ENCODE assay signal across 21 cellular contexts in the genomic region with DNA sequence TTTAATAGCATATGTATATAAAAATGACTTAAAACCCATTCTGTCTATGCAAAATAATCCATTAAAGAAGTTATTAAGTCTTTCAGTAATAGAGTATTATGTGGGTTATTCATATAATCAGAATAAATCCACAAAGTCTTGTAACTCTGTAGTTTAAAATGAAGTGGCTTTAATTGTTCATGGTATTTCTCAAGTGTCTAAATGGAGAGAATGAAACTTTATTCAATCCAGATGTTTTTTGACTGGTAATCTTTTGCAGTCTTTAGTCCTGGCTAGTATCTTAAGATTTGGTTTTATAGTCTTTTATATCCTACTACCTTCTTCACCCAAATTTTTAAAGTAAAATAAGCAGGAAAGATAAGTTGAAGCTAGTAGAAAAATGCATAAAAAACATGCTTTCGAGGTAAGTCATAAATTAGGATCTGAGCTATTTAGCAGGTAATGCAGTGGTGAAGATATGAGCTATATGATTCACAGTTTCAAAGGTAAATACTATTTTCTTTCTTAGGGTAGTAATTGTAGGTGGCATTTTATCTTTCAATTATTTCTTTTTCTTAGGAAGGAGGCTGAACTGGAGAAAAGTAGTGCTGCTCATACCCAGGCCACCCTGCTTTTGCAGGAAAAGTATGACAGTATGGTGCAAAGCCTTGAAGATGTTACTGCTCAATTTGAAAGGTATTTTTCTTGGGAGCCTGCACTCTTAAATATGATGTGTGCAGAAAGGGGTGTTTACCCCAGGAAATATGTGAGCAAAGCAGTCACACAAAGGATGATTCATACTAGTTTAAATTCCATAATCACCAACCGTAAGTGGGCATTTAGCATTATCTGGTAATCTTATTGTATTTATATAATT. TPM values are rescaled to one million over a fixed set of nuclear protein-coding genes. Genes with fewer than 3 reads are reported as not detected.
A peak's percentile ranks its signal among the peaks of the same experiment; 100 is the strongest.
DNase-seq lines count a peak whose midpoint lies in the region; ATAC-seq, FAIRE-seq and TF ChIP-seq lines count a peak whose summit lies in the region.
"Had no signal": no experiment of that assay in that cellular context is flagged by ENCODE, and none has a peak within 500 bp of the region (broad histone marks: within the 10 kb centered on the region; RNA-seq: fewer than 3 reads in every experiment).

No MANE protein-coding gene starts in this region.

- H3K4me2 ChIP-seq in endothelial cell of umbilical vein (ENCODE audit: insufficient read depth, low read length), result peak overlapping the region; percentile 2

- peak; percentile 91 for ATAC-seq in RWPE2 (ENCODE audit: low read depth)
- ATAC-seq: left ventricle myocardium superior, right lobe of liver had no signal

- dilution Hi-C loops in endothelial cell of umbilical vein (cut with MboI; ENCODE audit: extremely low pct_ligation_motif_present, low sequenced_read_pairs), result no loop called here

- H2AFZ ChIP-seq in endothelial cell of umbilical vein (ENCODE audit: low read depth, low read length), result no peak overlapping the region

- H3K9me1 ChIP-seq in endothelial cell of umbilical vein (replicated peaks; ENCODE audit: control insufficient read depth, extremely low read depth, insufficient read depth, low read length), result no peaks in the 10 kb centered on the region

- H3K4me3 ChIP-seq in RWPE2 (ENCODE audit: severe bottlenecking) (no peak overlapping the region), endothelial cell of umbilical vein (replicated peaks in 1 of 3; ENCODE audit: insufficient read depth in 1 of 3, low read depth in 1 of 3, low read length in 3 of 3) (no peak overlapping the region), spleen (no peak overlapping the region)
- H3K4me3 ChIP-seq: right lobe of liver had no signal

- peaks cover 5% of the 10 kb centered on the region for H3K4me1 Mint-ChIP-seq in activated naive CD4-positive, alpha-beta T cell treated with anti-CD3 and anti-CD28 coated beads, Interleukin-2, amount 50 U/mL, for 24 hours
- H3K4me1 Mint-ChIP-seq: activated naive CD4-positive, alpha-beta T cell treated with anti-CD3 and anti-CD28 coated beads, Interleukin-2, amount 10 ng/mL, durations not matched to agents 7 days and 5 days had no signal

- H3K36me3 ChIP-seq in RWPE2 (ENCODE audit: low read depth), result peaks cover 98% of the 10 kb centered on the region
- H3K36me3 ChIP-seq in endothelial cell of umbilical vein (ENCODE audit: control insufficient read depth in 2 of 2, extremely low read depth in 1 of 2, insufficient read depth in 2 of 2, low read length in 2 of 2), result peaks cover 0 to 10% of the 10 kb centered on the region in 2 experiments
- peaks cover 0 to 52% (median 0%) of the 10 kb centered on the region in 6 donors for H3K36me3 ChIP-seq in spleen
- H3K36me3 ChIP-seq: right lobe of liver had no signal

- H3K9ac ChIP-seq in endothelial cell of umbilical vein (replicated peaks; ENCODE audit: extremely low read depth, insufficient read depth, low read length), result no peak overlapping the region

- no peak for FAIRE-seq in endothelial cell of umbilical vein (lab: Jason Lieb, UNC)
- FAIRE-seq: urothelium cell line had no signal

- DNase-seq in activated naive CD4-positive, alpha-beta T cell treated with anti-CD3 and anti-CD28 coated beads, Interleukin-2, amount 50 U/mL, for 16 hours, result no peak
- DNase-seq in RWPE2 (ENCODE audit: low spot score) (no peak), endothelial cell of umbilical vein (ENCODE audit: low read depth, low spot score) (peak; percentile 60), renal cortical epithelial cell (ENCODE audit: low read depth) (peak; percentile 43), spleen (no peak), germinal center (ENCODE audit: low spot score) (no peak)
- no peak for DNase-seq in stimulated activated CD4-positive, alpha-beta T cell treated with anti-CD3 and anti-CD28 coated beads, Interleukin-12 subunit alpha, Interleukin-12 subunit beta, amount 100 ng/mL, for 4 hours
- DNase-seq: ACHN; activated CD8-positive, alpha-beta memory T cell treated with anti-CD3 and anti-CD28 coated beads, Interleukin-2, amount 50 U/mL, for 48 hours; activated naive CD4-positive, alpha-beta T cell treated with anti-CD3 and anti-CD28 coated beads, Interleukin-2, amount 10 ng/mL, durations not matched to agents 7 days and 5 days; effector memory CD4-positive, alpha-beta T cell; foreskin melanocyte; left ventricle myocardium superior; NCI-H1930; occipital lobe; right lobe of liver; SHP77 treated with DMSO at 0.1 percent for 48 hours; T1000 had no signal

- H3K27me3 ChIP-seq in RWPE2 (ENCODE audit: insufficient read depth, poor library complexity, severe bottlenecking) (no peaks in the 10 kb centered on the region), endothelial cell of umbilical vein (ENCODE audit: control insufficient read depth in 2 of 2, insufficient read depth in 2 of 2, low read length in 2 of 2) (no peaks in the 10 kb centered on the region), spleen (replicated peaks in 1 of 7) (no peaks in the 10 kb centered on the region)
- H3K27me3 ChIP-seq: right lobe of liver had no signal

- TF ChIP-seq CTCF in RWPE2 (IDR thresholded peaks at IDR 0.05; ENCODE audit: poor library complexity, severe bottlenecking), result no peak
- TF ChIP-seq CTCF in endothelial cell of umbilical vein (IDR thresholded peaks at IDR 0.05; ENCODE audit: extremely low read depth in 1 of 2, insufficient read depth in 1 of 2, low read depth in 1 of 2, low read length in 2 of 2), result no peak
- no peak for TF ChIP-seq CTCF in spleen (IDR thresholded peaks at IDR 0.05 in 8 of 11, conservative IDR thresholded peaks at IDR 0.05 in 3 of 11)

- whole genome bisulfite sequencing in spleen, 5 donors, result 94 to 100% (median 98%) methylated on average over 2 of the region's 2 CpGs

- no peaks in the 10 kb centered on the region for H4K20me1 ChIP-seq in endothelial cell of umbilical vein (replicated peaks; ENCODE audit: control insufficient read depth, extremely low read depth, insufficient read depth, low read length)

- H3K27ac Mint-ChIP-seq in activated naive CD4-positive, alpha-beta T cell treated with anti-CD3 and anti-CD28 coated beads, Interleukin-2, amount 50 U/mL, for 24 hours, result peak overlapping the region; percentile 14
- H3K27ac Mint-ChIP-seq: activated naive CD4-positive, alpha-beta T cell treated with anti-CD3 and anti-CD28 coated beads, Interleukin-2, amount 10 ng/mL, durations not matched to agents 7 days and 5 days had no signal

- no peak for TF ChIP-seq POLR2A in endothelial cell of umbilical vein (IDR thresholded peaks at IDR 0.05; ENCODE audit: low read depth, low read length)
- TF ChIP-seq POLR2A in spleen (IDR thresholded peaks at IDR 0.05), result no peak

- H3K9me3 ChIP-seq in RWPE2 (ENCODE audit: severe bottlenecking), result peaks cover 4% of the 10 kb centered on the region
- H3K9me3 ChIP-seq in endothelial cell of umbilical vein (replicated peaks; ENCODE audit: control insufficient read depth, insufficient read depth, low read length), result no peaks in the 10 kb centered on the region
- no peaks in the 10 kb centered on the region for H3K9me3 ChIP-seq in spleen
- H3K9me3 ChIP-seq: right lobe of liver had no signal

- peaks cover 16% of the 10 kb centered on the region for H3K4me1 ChIP-seq in RWPE2 (ENCODE audit: insufficient read depth, poor library complexity, severe bottlenecking)
- peaks cover 13% of the 10 kb centered on the region for H3K4me1 ChIP-seq in endothelial cell of umbilical vein (ENCODE audit: control insufficient read depth, extremely low read depth, insufficient read depth, low read length)
- no peaks in the 10 kb centered on the region for H3K4me1 ChIP-seq in spleen
- H3K4me1 ChIP-seq: right lobe of liver had no signal

- CTCF ChIA-PET in endothelial cell of umbilical vein (lab: Charles Lee), result interaction anchor here (1.1 to 2.1 kb wide), 5 partner anchors 10 to 27 kb away, joined by 3 to 4 read pairs (median 3); partner anchors contain the start of gene MAT2B

- no peaks in the 10 kb centered on the region for H3K79me2 ChIP-seq in endothelial cell of umbilical vein (ENCODE audit: control insufficient read depth, insufficient read depth, low read length)

- POLR2A ChIA-PET in endothelial cell of umbilical vein (lab: Charles Lee), result no interaction called here

- H3K27me3 Mint-ChIP-seq in activated naive CD4-positive, alpha-beta T cell treated with anti-CD3 and anti-CD28 coated beads, Interleukin-2, amount 50 U/mL, for 24 hours, result no peaks in the 10 kb centered on the region
- H3K27me3 Mint-ChIP-seq: activated naive CD4-positive, alpha-beta T cell treated with anti-CD3 and anti-CD28 coated beads, Interleukin-2, amount 10 ng/mL, durations not matched to agents 7 days and 5 days; IgD-negative memory B cell had no signal

- H3K36me3 Mint-ChIP-seq in activated naive CD4-positive, alpha-beta T cell treated with anti-CD3 and anti-CD28 coated beads, Interleukin-2, amount 50 U/mL, for 24 hours, result no peaks in the 10 kb centered on the region

- H3K9me3 Mint-ChIP-seq in activated naive CD4-positive, alpha-beta T cell treated with anti-CD3 and anti-CD28 coated beads, Interleukin-2, amount 50 U/mL, for 24 hours, result no peaks in the 10 kb centered on the region
- H3K9me3 Mint-ChIP-seq: activated naive CD4-positive, alpha-beta T cell treated with anti-CD3 and anti-CD28 coated beads, Interleukin-2, amount 10 ng/mL, durations not matched to agents 7 days and 5 days; IgD-negative memory B cell had no signal

- H3K4me3 Mint-ChIP-seq in activated naive CD4-positive, alpha-beta T cell treated with anti-CD3 and anti-CD28 coated beads, Interleukin-2, amount 50 U/mL, for 24 hours, result no peak overlapping the region
- H3K4me3 Mint-ChIP-seq: activated naive CD4-positive, alpha-beta T cell treated with anti-CD3 and anti-CD28 coated beads, Interleukin-2, amount 10 ng/mL, durations not matched to agents 7 days and 5 days; IgD-negative memory B cell had no signal

- BruUV-seq in endothelial cell of umbilical vein (replicated peaks; lab: Mats Ljungman, UMichigan), result no TSS peak

- intact Hi-C loops in endothelial cell of umbilical vein (cut with micrococcal nuclease), result loop anchor here (10.0 kb wide), 1 partner anchor 1026 kb away; no protein-coding TSS in a partner anchor
- intact Hi-C loops in spleen (cut with DNase I; ENCODE audit: low total_unique reads), result no loop called here

- H3K27ac ChIP-seq in RWPE2 (ENCODE audit: poor library complexity, severe bottlenecking) (peak overlapping the region; percentile 34), endothelial cell of umbilical vein (ENCODE audit: insufficient read depth, low read depth, low read length) (peak overlapping the region; percentile 19), spleen (no peak overlapping the region)
- H3K27ac ChIP-seq: right lobe of liver had no signal

RNA-seq across cellular contexts. Expression of gene HMMR, which starts 17.9 kb away (rescaled TPM):
- total RNA-seq in endothelial cell of umbilical vein (26.0 and 31.0 TPM in 2 replicates), renal cortical epithelial cell (1.4 and 18.9 TPM in 2 replicates), spleen (10 to 100 TPM in 1 of 7 donors, 1 to 10 TPM in 6; 1.7 to 10.4 (median 3.7) TPM)
- polyA plus RNA-seq in endothelial cell of umbilical vein (3.9 and 5.5 TPM in 2 replicates), spleen (1 to 10 TPM in 2 of 3 donors, under 1 TPM in 1; 0.65 to 4.4 (median 2.0) TPM)
- 9.5 and 11.6 TPM in 2 replicates for polyA plus RNA-seq in endothelial cell of umbilical vein (2011; cell fraction: cytosol; rRNA removed)
- polyA plus RNA-seq in endothelial cell of umbilical vein (2011; cell fraction: nucleus; rRNA removed), result 7.5 and 16.0 TPM in 2 replicates
- 9.5 and 25.6 TPM in 2 replicates for polyA plus RNA-seq in endothelial cell of umbilical vein (2012)
- polyA minus RNA-seq in endothelial cell of umbilical vein, result 3.2 and 3.3 TPM in 2 replicates
- 16.4 TPM for polyA minus RNA-seq in endothelial cell of umbilical vein (2011; cell fraction: cytosol; rRNA and poly(A)+ RNA removed)
- 5.3 and 12.6 TPM in 2 replicates for polyA minus RNA-seq in endothelial cell of umbilical vein (2011; cell fraction: nucleus; rRNA and poly(A)+ RNA removed)
- polyA plus RNA-seq: IgD-negative memory B cell had no signal

RNA-seq across cellular contexts. Expression of gene NUDCD2, which starts 18.5 kb away (rescaled TPM):
- total RNA-seq in endothelial cell of umbilical vein, result 46.9 and 50.3 TPM in 2 replicates
- 2.4 and 3.9 TPM in 2 replicates for polyA plus RNA-seq in endothelial cell of umbilical vein
- 6.5 and 6.8 TPM in 2 replicates for polyA plus RNA-seq in endothelial cell of umbilical vein (2011; cell fraction: cytosol; rRNA removed)
- polyA plus RNA-seq in endothelial cell of umbilical vein (2011; cell fraction: nucleus; rRNA removed), result 4.1 and 5.5 TPM in 2 replicates
- 21.8 and 24.3 TPM in 2 replicates for polyA plus RNA-seq in endothelial cell of umbilical vein (2012)
- 1.7 and 4.0 TPM in 2 replicates for polyA minus RNA-seq in endothelial cell of umbilical vein
- 7.7 TPM for polyA minus RNA-seq in endothelial cell of umbilical vein (2011; cell fraction: cytosol; rRNA and poly(A)+ RNA removed)
- polyA minus RNA-seq in endothelial cell of umbilical vein (2011; cell fraction: nucleus; rRNA and poly(A)+ RNA removed), result 3.3 and 5.9 TPM in 2 replicates
- total RNA-seq in renal cortical epithelial cell, result 3.8 and 5.3 TPM in 2 replicates
- 10 to 100 TPM in 6 of 7 donors, 1 to 10 TPM in 1; 7.6 to 25.9 (median 16.6) TPM for total RNA-seq in spleen
- polyA plus RNA-seq in spleen, result 1 to 10 TPM; 5.8 to 9.9 (median 9.7) TPM

RNA-seq across cellular contexts. Expression of gene MAT2B, which starts 27.1 kb away (rescaled TPM):
- total RNA-seq in endothelial cell of umbilical vein (93.1 and 101 TPM in 2 replicates), renal cortical epithelial cell (67.0 and 80.6 TPM in 2 replicates), spleen (100 to 1,000 TPM in 2 of 7 donors, 10 to 100 TPM in 5; 70.8 to 110 (median 97.6) TPM)
- polyA plus RNA-seq in endothelial cell of umbilical vein (33.9 and 41.5 TPM in 2 replicates), spleen (10 to 100 TPM; 61.6 to 90.4 (median 85.7) TPM)
- polyA plus RNA-seq in endothelial cell of umbilical vein (2011; cell fraction: cytosol; rRNA removed), result 55.0 and 55.8 TPM in 2 replicates
- 29.6 and 42.1 TPM in 2 replicates for polyA plus RNA-seq in endothelial cell of umbilical vein (2011; cell fraction: nucleus; rRNA removed)
- polyA plus RNA-seq in endothelial cell of umbilical vein (2012), result 86.7 and 111 TPM in 2 replicates
- 46.0 and 52.0 TPM in 2 replicates for polyA minus RNA-seq in endothelial cell of umbilical vein
- 18.8 TPM for polyA minus RNA-seq in endothelial cell of umbilical vein (2011; cell fraction: cytosol; rRNA and poly(A)+ RNA removed)
- 20.0 and 24.9 TPM in 2 replicates for polyA minus RNA-seq in endothelial cell of umbilical vein (2011; cell fraction: nucleus; rRNA and poly(A)+ RNA removed)

RNA-seq across cellular contexts. Expression of gene CCNG1, which starts 41.0 kb away (rescaled TPM):
- total RNA-seq in endothelial cell of umbilical vein, result 164 and 186 TPM in 2 replicates
- polyA plus RNA-seq in endothelial cell of umbilical vein, result 40.8 and 47.2 TPM in 2 replicates
- 91.0 and 109 TPM in 2 replicates for polyA plus RNA-seq in endothelial cell of umbilical vein (2011; cell fraction: cytosol; rRNA removed)
- polyA plus RNA-seq in endothelial cell of umbilical vein (2011; cell fraction: nucleus; rRNA removed), result 77.8 and 101 TPM in 2 replicates
- polyA plus RNA-seq in endothelial cell of umbilical vein (2012), result 203 and 286 TPM in 2 replicates
- 79.3 and 82.4 TPM in 2 replicates for polyA minus RNA-seq in endothelial cell of umbilical vein
- 56.9 TPM for polyA minus RNA-seq in endothelial cell of umbilical vein (2011; cell fraction: cytosol; rRNA and poly(A)+ RNA removed)
- 45.1 and 58.3 TPM in 2 replicates for polyA minus RNA-seq in endothelial cell of umbilical vein (2011; cell fraction: nucleus; rRNA and poly(A)+ RNA removed)
- total RNA-seq in renal cortical epithelial cell, result 450 and 517 TPM in 2 replicates
- total RNA-seq in spleen, result 100 to 1,000 TPM in 6 of 7 donors, 10 to 100 TPM in 1; 71.7 to 117 (median 105) TPM
- 10 to 100 TPM; 76.2 to 91.6 (median 76.4) TPM for polyA plus RNA-seq in spleen

Comparison
In these comparisons a context has a peak if more than half of its experiments do, and no peak if none do; other contexts are left out.
1. DNase-seq: peak in endothelial cell of umbilical vein (single experiment) and renal cortical epithelial cell (single experiment); none in activated naive CD4-positive, alpha-beta T cell treated with anti-CD3 and anti-CD28 coated beads, Interleukin-2, amount 50 U/mL, for 16 hours (single experiment), RWPE2 (single experiment), spleen (single experiment), stimulated activated CD4-positive, alpha-beta T cell treated with anti-CD3 and anti-CD28 coated beads, Interleukin-12 subunit alpha, Interleukin-12 subunit beta, amount 100 ng/mL, for 4 hours (single experiment) and germinal center (single experiment).
2. H3K27ac ChIP-seq: peak in RWPE2 (single experiment) and endothelial cell of umbilical vein (single experiment); none in spleen (0 of 8).